In the genomic region with DNA sequence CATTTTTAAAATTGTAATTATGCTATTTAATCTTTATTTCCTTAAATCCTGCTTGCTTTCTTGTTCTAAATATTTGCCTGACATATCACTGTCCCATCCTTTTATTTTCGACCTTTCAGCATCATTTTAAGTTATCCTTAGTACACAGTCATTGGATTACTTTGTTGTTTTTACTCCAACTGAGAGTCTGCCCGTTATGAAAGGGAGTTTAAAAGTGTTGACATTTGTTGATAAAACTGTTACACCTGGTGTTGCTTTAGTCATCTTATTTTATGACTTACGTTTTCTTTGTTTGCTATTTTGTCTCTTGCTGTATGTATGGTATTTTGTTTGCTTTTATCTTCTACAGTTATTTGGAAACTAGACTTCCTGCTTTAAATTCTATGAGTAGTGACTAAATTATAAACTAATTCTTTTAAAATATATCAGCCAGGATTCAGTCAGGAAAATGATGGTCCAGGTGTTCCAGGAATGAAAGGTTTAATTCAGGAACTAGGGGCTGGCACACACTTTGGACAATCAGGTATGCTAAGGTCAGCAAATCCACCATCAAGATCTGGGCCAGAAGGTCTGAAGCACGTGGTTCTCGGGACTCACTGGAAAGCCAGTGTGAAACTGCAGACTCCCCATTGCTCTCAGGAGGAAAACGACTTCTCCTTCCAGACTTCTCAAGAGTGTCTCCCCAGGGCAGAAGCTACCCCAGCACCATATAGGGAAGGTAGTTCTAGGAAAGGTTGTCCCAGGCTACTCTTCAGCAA, we compare ENCODE assay signal across 12 cellular contexts.
"Had no signal": no experiment of that assay in that cellular context is flagged by ENCODE, and none has a peak within 500 bp of the region (broad histone marks: within the 10 kb centered on the region; RNA-seq: fewer than 3 reads in every experiment).

No MANE protein-coding gene starts in this region.

- H3K27ac ChIP-seq: right atrium auricular region, tibial artery, vagina had no signal

- DNase-seq: activated CD4-positive, alpha-beta memory T cell treated with anti-CD3 and anti-CD28 coated beads for 36 hours; activated CD4-positive, alpha-beta T cell treated with anti-CD3 and anti-CD28 coated beads for 1 hour; activated effector memory CD4-positive, alpha-beta T cell treated with anti-CD3 and anti-CD28 coated beads, Interleukin-2, amount 50 U/mL, for 16 hours; activated T-cell treated with anti-CD3 and anti-CD28 coated beads, Interleukin-2, amount 50 U/mL, for 4 hours; amniotic stem cell; erythroblast; hypothalamus; naive thymus-derived CD8-positive, alpha-beta T cell; posterior cingulate gyrus; tibial artery had no signal
